Comparison of ENCODE assay signal across 1 cellular context in genomic region chr7:43926193-43927043, GRCh38.
A peak's percentile ranks its signal among the peaks of the same experiment; 100 is the strongest.
TF ChIP-seq lines count a peak whose summit lies in the region.

TSS of gene UBE2D4 (plus strand) at chr7:43926436. CDS start at chr7:43926533, 97 bp downstream.

TF ChIP-seq in A549, 52 proteins besides CTCF, POLR2A, EP300 and RAD21 (continued from another document):
- TF ChIP-seq USF2 (IDR thresholded peaks at IDR 0.05) = peak; percentile 61
- TF ChIP-seq RNF2 (IDR thresholded peaks at IDR 0.05; ENCODE audit: borderline replicate concordance, low read depth) = no peak
- TF ChIP-seq NFE2L2 (conservative IDR thresholded peaks at IDR 0.05; ENCODE audit: low read length) = no peak
- TF ChIP-seq MAX (IDR thresholded peaks at IDR 0.05) = peak; percentile 97
- TF ChIP-seq TFCP2L1 (CRISPR knock-in tag; IDR thresholded peaks at IDR 0.05) = peak; percentile 13; the same call in 1 of the 2 replicates
- no peak for TF ChIP-seq NR3C1 (IDR thresholded peaks at IDR 0.05)
- no peak for TF ChIP-seq PBX3 (IDR thresholded peaks at IDR 0.05)
- no peak for TF ChIP-seq HOXA7 (CRISPR knock-in tag; IDR thresholded peaks at IDR 0.05)
- TF ChIP-seq CHD2 (IDR thresholded peaks at IDR 0.05; ENCODE audit: low read length, partially characterized antibody) = no peak
- no peak for TF ChIP-seq ESRRA (IDR thresholded peaks at IDR 0.05; ENCODE audit: borderline replicate concordance, low read length)
- TF ChIP-seq KDM1A (IDR thresholded peaks at IDR 0.05; ENCODE audit: low read depth) = no peak
- TF ChIP-seq ZC3H11A (IDR thresholded peaks at IDR 0.05) = no peak
- TF ChIP-seq BCL3 (IDR thresholded peaks at IDR 0.05) = peak; percentile 95
- TF ChIP-seq ATOH8 (CRISPR knock-in tag; IDR thresholded peaks at IDR 0.05; ENCODE audit: low read depth) = peak; percentile 77
- no peak for TF ChIP-seq FOSB (CRISPR knock-in tag; IDR thresholded peaks at IDR 0.05)
- TF ChIP-seq HOXB5 (CRISPR knock-in tag; IDR thresholded peaks at IDR 0.05) = peak; percentile 85
- TF ChIP-seq SREBF2 (IDR thresholded peaks at IDR 0.05) = no peak
- TF ChIP-seq EHF (CRISPR knock-in tag; IDR thresholded peaks at IDR 0.05) = peak; percentile 69; the same call in 1 of the 2 replicates
- peak; percentile 46; the same call in 1 of the 2 replicates for TF ChIP-seq MYC (IDR thresholded peaks at IDR 0.05; ENCODE audit: borderline replicate concordance, low read length)
- no peak for TF ChIP-seq RCOR1 (IDR thresholded peaks at IDR 0.05; ENCODE audit: low read depth, low read length)
- no peak for TF ChIP-seq HDAC2 (IDR thresholded peaks at IDR 0.05)
- peak; percentile 85 for TF ChIP-seq E2F6 (IDR thresholded peaks at IDR 0.05; ENCODE audit: borderline replicate concordance, low read depth)
- 0 out of 2 replicates have a peak, but pooled peaks have one; percentile 28 for TF ChIP-seq ZSCAN20 (CRISPR knock-in tag; IDR thresholded peaks at IDR 0.05)
- no peak for TF ChIP-seq EHMT2 (IDR thresholded peaks at IDR 0.05; ENCODE audit: low read depth)
- peak; percentile 98 for TF ChIP-seq PHF8 (IDR thresholded peaks at IDR 0.05; ENCODE audit: borderline replicate concordance, low read depth)
- no peak for TF ChIP-seq RFX5 (IDR thresholded peaks at IDR 0.05)
- no peak for TF ChIP-seq HES2 (IDR thresholded peaks at IDR 0.05)
- TF ChIP-seq HEYL (CRISPR knock-in tag; IDR thresholded peaks at IDR 0.05) = no peak
- no peak for TF ChIP-seq HMGXB4 (CRISPR knock-in tag; IDR thresholded peaks at IDR 0.05; ENCODE audit: borderline replicate concordance)
- TF ChIP-seq RARB (CRISPR knock-in tag; IDR thresholded peaks at IDR 0.05) = no peak
- TF ChIP-seq BHLHE40 (IDR thresholded peaks at IDR 0.05; ENCODE audit: low read depth, low read length) = no peak
- TF ChIP-seq FOXS1 (CRISPR knock-in tag; IDR thresholded peaks at IDR 0.05) = no peak
- TF ChIP-seq JUNB (IDR thresholded peaks at IDR 0.05) = no peak
- no peak for TF ChIP-seq MAFK (IDR thresholded peaks at IDR 0.05; ENCODE audit: partially characterized antibody)
- no peak for TF ChIP-seq MAZ (IDR thresholded peaks at IDR 0.05; ENCODE audit: borderline replicate concordance, low read depth, low read length)
- no peak for TF ChIP-seq CBX8 (IDR thresholded peaks at IDR 0.05)
- TF ChIP-seq CBX2 (IDR thresholded peaks at IDR 0.05; ENCODE audit: borderline replicate concordance, low read depth) = no peak
- TF ChIP-seq ZNF302 (CRISPR knock-in tag; IDR thresholded peaks at IDR 0.05) = no peak
TF ChIP-seq in A549: peak in this region for 17.
